Comparison of ENCODE assay signal across 8 cellular contexts in genomic region chr1:225881081-225882007, GRCh38. TPM values are rescaled to one million over a fixed set of nuclear protein-coding genes. Genes with fewer than 3 reads are reported as not detected.
DNase-seq lines count a peak whose midpoint lies in the region; ATAC-seq and TF ChIP-seq lines count a peak whose summit lies in the region.

No MANE protein-coding gene starts in this region.

- H3K9me3 Mint-ChIP-seq in Caco-2 (ENCODE audit: unreplicated experiment): no peaks in the 10 kb centered on the region

- peak overlapping the region; percentile 77 for H3K4me2 ChIP-seq in SU-DHL-6 (ENCODE audit: low read depth, low read length, poor library complexity, severe bottlenecking)

- H4K20me1 ChIP-seq in SU-DHL-6 (ENCODE audit: low read depth, low read length): no peaks in the 10 kb centered on the region

- BruUV-seq in Caco-2 (replicated peaks; lab: Mats Ljungman, UMichigan): TSS peak; percentile 37

- H3K9me3 ChIP-seq in Caco-2: no peaks in the 10 kb centered on the region
- no peaks in the 10 kb centered on the region for H3K9me3 ChIP-seq in SU-DHL-6 (ENCODE audit: insufficient read depth, low read length)

- TF ChIP-seq CTCF in Caco-2 (IDR thresholded peaks at IDR 0.05; ENCODE audit: insufficient read depth in 1 of 2, low read depth in 1 of 2, low read length in 1 of 2, severe bottlenecking in 1 of 2, unreplicated experiment in 1 of 2) (no peak), SU-DHL-6 (IDR thresholded peaks at IDR 0.05; ENCODE audit: insufficient read depth, low read length, poor library complexity, severe bottlenecking) (no peak), cardiac fibroblast (IDR thresholded peaks at IDR 0.05; ENCODE audit: low read depth, low read length) (no peak)

- H3K79me2 ChIP-seq in SU-DHL-6 (ENCODE audit: insufficient read depth, low read length): no peaks in the 10 kb centered on the region

- no peak overlapping the region for H3K27ac ChIP-seq in SU-DHL-6 (ENCODE audit: low read depth, low read length)

- CTCF ChIA-PET in Caco-2 (lab: Charles Lee): interaction anchor here (0.7 to 2.8 kb wide), 6 partner anchors 17 to 407 kb away, joined by 3 to 13 read pairs (median 6); partner anchors contain the start of genes PYCR2 and SRP9

- ATAC-seq in HG02678 (IDR thresholded peaks at IDR 0.05; ENCODE audit: unreplicated experiment) (peak; percentile 21), GM18873 (IDR thresholded peaks at IDR 0.05; ENCODE audit: low FRiP score, unreplicated experiment) (no peak)

- H3K9ac ChIP-seq in SU-DHL-6 (ENCODE audit: low read length): peak overlapping the region; percentile 61

- H3K4me3 ChIP-seq in Caco-2 (ENCODE audit: low read depth, low read length) (peak overlapping the region; percentile 91), SU-DHL-6 (ENCODE audit: insufficient read depth, low read length, poor library complexity, severe bottlenecking) (peak overlapping the region; percentile 61), cardiac fibroblast (replicated peaks in 1 of 2; ENCODE audit: low read depth in 2 of 2, low read length in 2 of 2) (peak overlapping the region; percentile 99)

- DNase-seq in Caco-2: peak; percentile 62 to 68
- peak; percentile 25 to 49 for DNase-seq in cardiac fibroblast (ENCODE audit: low read depth in 2 of 2)
- DNase-seq in kidney tubule cell (ENCODE audit: low spot score): peak; percentile 75
- peak; percentile 66 for DNase-seq in stimulated activated CD4-positive, alpha-beta T cell treated with anti-CD3 and anti-CD28 coated beads, Interleukin-15, amount 100 ng/mL, for 24 hours
- DNase-seq in SHP77 (lab: John Stamatoyannopoulos, UW): no peak

- peak overlapping the region; percentile 95 for H3K4me3 Mint-ChIP-seq in Caco-2 (ENCODE audit: unreplicated experiment)

- peaks cover 20% of the 10 kb centered on the region for H3K36me3 Mint-ChIP-seq in Caco-2 (ENCODE audit: insufficient read depth, unreplicated experiment)

- H3K36me3 ChIP-seq in Caco-2 (ENCODE audit: control insufficient read depth, insufficient read depth, low read length) (no peaks in the 10 kb centered on the region), SU-DHL-6 (ENCODE audit: low read length) (no peaks in the 10 kb centered on the region)

- H3K27me3 Mint-ChIP-seq in Caco-2 (ENCODE audit: insufficient read depth, unreplicated experiment): no peaks in the 10 kb centered on the region

- H3K9me2 ChIP-seq in SU-DHL-6 (replicated peaks; ENCODE audit: insufficient read depth, low read length): no peaks in the 10 kb centered on the region

- H3K27me3 ChIP-seq in Caco-2 (replicated peaks; ENCODE audit: control insufficient read depth, insufficient read depth, low read length) (no peaks in the 10 kb centered on the region), SU-DHL-6 (ENCODE audit: low read length) (no peaks in the 10 kb centered on the region)

- peaks cover 24% of the 10 kb centered on the region for H3K4me1 Mint-ChIP-seq in Caco-2 (ENCODE audit: low read depth, unreplicated experiment)

- peak overlapping the region; percentile 91 for H3K27ac Mint-ChIP-seq in Caco-2 (ENCODE audit: unreplicated experiment)

- peaks cover 33% of the 10 kb centered on the region for H3K4me1 ChIP-seq in Caco-2

- intact Hi-C loops in Caco-2 (cut with micrococcal nuclease; ENCODE audit: unreplicated experiment): loop anchor here (1.0 kb wide), 2 partner anchors 43 to 68 kb away; partner anchors contain the start of gene PYCR2

- POLR2A ChIA-PET in Caco-2 (lab: Charles Lee): interaction anchor here (1.0 to 2.7 kb wide), 6 partner anchors 16 to 181 kb away, joined by 3 to 33 read pairs (median 7); partner anchors contain the start of genes H3-3A, PYCR2 and SRP9

- no peaks in the 10 kb centered on the region for H3F3A ChIP-seq in SU-DHL-6 (ENCODE audit: insufficient read depth)

- H2AFZ ChIP-seq in SU-DHL-6 (ENCODE audit: low read depth, low read length, severe bottlenecking): peak overlapping the region; percentile 97

RNA-seq across cellular contexts. Expression of gene TMEM63A, which starts 0.8 kb away (rescaled TPM):
- 93.9 and 116 TPM in 2 replicates for total RNA-seq in Caco-2 (2022)

RNA-seq across cellular contexts. Expression of gene LEFTY1, which starts 7.6 kb away (rescaled TPM):
- not detected in 2 replicates for total RNA-seq in Caco-2 (2022)

RNA-seq across cellular contexts. Expression of gene PYCR2, which starts 42.7 kb away (rescaled TPM):
- 69.7 and 73.7 TPM in 2 replicates for total RNA-seq in Caco-2 (2022)

RNA-seq across cellular contexts. Expression of gene LEFTY2, which starts 59.7 kb away (rescaled TPM):
- not detected in 2 replicates for total RNA-seq in Caco-2 (2022)

Comparison
In these comparisons a context has a peak if more than half of its experiments do, and no peak if none do; other contexts are left out.
1. DNase-seq: peak in Caco-2 (2 of 2), cardiac fibroblast (2 of 2), kidney tubule cell (single experiment) and stimulated activated CD4-positive, alpha-beta T cell treated with anti-CD3 and anti-CD28 coated beads, Interleukin-15, amount 100 ng/mL, for 24 hours (single experiment); none in SHP77 (0 of 2).
2. Peak in every context shown above with its lines, with median percentiles within 50 percentile points of each other: H3K4me3 ChIP-seq.